In genomic region chr22:37732699-37733607, GRCh38 we compare ENCODE assay signal across 15 cellular contexts.
"Had no signal": no experiment of that assay in that cellular context is flagged by ENCODE, and none has a peak within 500 bp of the region (broad histone marks: within the 10 kb centered on the region; RNA-seq: fewer than 3 reads in every experiment).

No MANE protein-coding gene starts in this region.

- H3K27ac ChIP-seq: cardiac muscle cell, foreskin keratinocyte, tibial artery, uterus had no signal

- H3K4me3 Mint-ChIP-seq: activated naive CD8-positive, alpha-beta T cell; activated T-cell treated with anti-CD3 and anti-CD28 coated beads, Interleukin-2, amount 50 U/mL, for 72 hours; stimulated activated memory B cell treated with anti-CD40 and anti-IgM and Interleukin-4, amounts not matched to agents 10 μg/mL and 1 μg/mL and 100 μg/mL, for 72 hours; T-helper 2 cell treated with Interferon-gamma antibody and Interleukin-4, amounts not matched to agents 5 μg/mL and 100 μg/mL, for 36 hours had no signal

- H3K4me1 ChIP-seq: foreskin keratinocyte had no signal

- H3K36me3 Mint-ChIP-seq: stimulated activated memory B cell treated with anti-CD40 and anti-IgM and Interleukin-4, amounts not matched to agents 10 μg/mL and 1 μg/mL and 100 μg/mL, for 72 hours had no signal

- H3K36me3 ChIP-seq: cardiac muscle cell, left lung, spleen, tibial artery, uterus had no signal

- H3K27me3 Mint-ChIP-seq: activated naive CD8-positive, alpha-beta T cell; stimulated activated memory B cell treated with anti-CD40 and anti-IgM and Interleukin-4, amounts not matched to agents 10 μg/mL and 1 μg/mL and 100 μg/mL, for 72 hours had no signal

- H3K4me1 Mint-ChIP-seq: stimulated activated memory B cell treated with anti-CD40 and anti-IgM and Interleukin-4, amounts not matched to agents 10 μg/mL and 1 μg/mL and 100 μg/mL, for 72 hours had no signal

- ATAC-seq: activated T-cell treated with anti-CD3 and anti-CD28 coated beads, Interleukin-2, amount 50 U/mL, for 72 hours; foreskin keratinocyte; left lung; stimulated activated memory B cell treated with anti-CD40 and anti-IgM and Interleukin-4, amounts not matched to agents 10 μg/mL and 1 μg/mL and 100 μg/mL, for 72 hours had no signal

- H3K27me3 ChIP-seq: cardiac muscle cell, foreskin keratinocyte, left lung, spleen, tibial artery, uterus had no signal

- H3K9me3 Mint-ChIP-seq: activated T-cell treated with anti-CD3 and anti-CD28 coated beads, Interleukin-2, amount 50 U/mL, for 72 hours; stimulated activated memory B cell treated with anti-CD40 and anti-IgM and Interleukin-4, amounts not matched to agents 10 μg/mL and 1 μg/mL and 100 μg/mL, for 72 hours; T-helper 2 cell treated with Interferon-gamma antibody and Interleukin-4, amounts not matched to agents 5 μg/mL and 100 μg/mL, for 36 hours had no signal

- H3K4me3 ChIP-seq: cardiac muscle cell, left lung, spleen, tibial artery, uterus had no signal

- DNase-seq: activated CD4-positive, alpha-beta T cell treated with anti-CD3 and anti-CD28 coated beads, Interleukin-2, amount 50 U/mL, for 4 hours; activated gamma-delta T cell treated with Interleukin-2 at 50 U/mL for 16 hours; activated T-cell treated with anti-CD3 and anti-CD28 coated beads, Interleukin-2, amount 50 U/mL, for 72 hours; amygdala; foreskin keratinocyte; hypothalamus; left lung; spleen; stimulated activated CD4-positive, alpha-beta T cell treated with anti-CD3 and anti-CD28 coated beads, Interleukin-4, amount 100 ng/mL, for 4 hours; tibial artery; uterus had no signal

- H3K27ac Mint-ChIP-seq: activated naive CD8-positive, alpha-beta T cell; activated T-cell treated with anti-CD3 and anti-CD28 coated beads, Interleukin-2, amount 50 U/mL, for 72 hours; stimulated activated memory B cell treated with anti-CD40 and anti-IgM and Interleukin-4, amounts not matched to agents 10 μg/mL and 1 μg/mL and 100 μg/mL, for 72 hours; T-helper 2 cell treated with Interferon-gamma antibody and Interleukin-4, amounts not matched to agents 5 μg/mL and 100 μg/mL, for 36 hours had no signal

- H3K9me3 ChIP-seq: left lung, spleen, tibial artery, uterus had no signal
